ENCODE assay signal across 10 cellular contexts in genomic region chr19:43474487-43474886, GRCh38. TPM values are rescaled to one million over a fixed set of nuclear protein-coding genes. Genes with fewer than 3 reads are reported as not detected.
DNase-seq lines count a peak whose midpoint lies in the region; ATAC-seq and TF ChIP-seq lines count a peak whose summit lies in the region.
"Had no signal": no experiment of that assay in that cellular context is flagged by ENCODE, and none has a peak within 500 bp of the region (broad histone marks: within the 10 kb centered on the region; RNA-seq: fewer than 3 reads in every experiment).

No MANE protein-coding gene starts in this region.

- TF ChIP-seq POLR2A in heart left ventricle (IDR thresholded peaks at IDR 0.05) (no peak), upper lobe of left lung (IDR thresholded peaks at IDR 0.05) (no peak)

- H3K4me3 ChIP-seq in heart left ventricle (peak overlapping the region in 9 of 12 donors; percentile 39 to 58 (median 50)), upper lobe of left lung (peak overlapping the region in 3 of 4 donors; percentile 34 to 54 (median 39))

- H3K4me1 ChIP-seq in heart left ventricle (peaks cover 0 to 19% (median 11%) of the 10 kb centered on the region in 12 donors), upper lobe of left lung (peaks cover 4 to 13% (median 10%) of the 10 kb centered on the region in 4 donors)

- intact Hi-C loops in heart left ventricle (cut with DNase I), result no loop called here
- intact Hi-C loops in Right ventricle myocardium superior (cut with DNase I), result no loop called here

- H3K27me3 Mint-ChIP-seq in naive B cell, result no peaks in the 10 kb centered on the region
- H3K27me3 Mint-ChIP-seq: activated naive CD4-positive, alpha-beta T cell treated with anti-CD3 and anti-CD28 coated beads, Interleukin-2, amount 10 ng/mL, durations not matched to agents 7 days and 5 days had no signal

- peak overlapping the region; percentile 39 to 92 (median 85) for H3K4me3 Mint-ChIP-seq in naive B cell

- H3K27me3 ChIP-seq in heart left ventricle (no peaks in the 10 kb centered on the region), upper lobe of left lung (no peaks in the 10 kb centered on the region)

- H3K27ac ChIP-seq in heart left ventricle (peak overlapping the region in 11 of 12 donors; percentile 52 to 89 (median 77)), cingulate gyrus (ENCODE audit: low read depth, low read length) (peak overlapping the region; percentile 32), upper lobe of left lung (peak overlapping the region; percentile 67 to 86 (median 80))

- TF ChIP-seq CTCF in heart left ventricle (IDR thresholded peaks at IDR 0.05), result no peak
- no peak for TF ChIP-seq CTCF in upper lobe of left lung (IDR thresholded peaks at IDR 0.05)

- WGBS in heart left ventricle, 4 donors, result 71 to 81% (median 72%) methylated on average over 4 of the region's 4 CpGs
- WGBS in upper lobe of left lung, 2 donors, result 70 to 78% methylated on average over 4 of the region's 4 CpGs

- H3K36me3 ChIP-seq in heart left ventricle, result peaks cover 0 to 9% (median 0%) of the 10 kb centered on the region in 9 donors
- no peaks in the 10 kb centered on the region for H3K36me3 ChIP-seq in upper lobe of left lung

- H3K27ac Mint-ChIP-seq in naive B cell, result peak overlapping the region in 5 of 6 donors; percentile 88 to 100 (median 97)

- ATAC-seq in heart left ventricle (no peak), Right ventricle myocardium superior (ENCODE audit: poor library complexity) (no peak), naive B cell (ENCODE audit: low read depth in 2 of 2) (no peak), upper lobe of left lung (ENCODE audit: low FRiP score in 2 of 2) (no peak), HG03139 (IDR thresholded peaks at IDR 0.05; ENCODE audit: unreplicated experiment) (no peak), GM18861 (IDR thresholded peaks at IDR 0.05; ENCODE audit: unreplicated experiment) (no peak)

- H3K9me3 Mint-ChIP-seq in naive B cell, result peaks cover 0 to 2% (median 0%) of the 10 kb centered on the region in 7 donors
- H3K9me3 Mint-ChIP-seq: activated naive CD4-positive, alpha-beta T cell treated with anti-CD3 and anti-CD28 coated beads, Interleukin-2, amount 10 ng/mL, durations not matched to agents 7 days and 5 days; nephron progenitor cell had no signal

- peaks cover 8 to 14% (median 14%) of the 10 kb centered on the region in 3 donors for H3K4me1 Mint-ChIP-seq in naive B cell

- DNase-seq in heart left ventricle (no peak), Right ventricle myocardium superior (no peak), naive B cell (no peak), upper lobe of left lung (no peak), foreskin melanocyte (no peak)

- no peak for TF ChIP-seq EP300 in upper lobe of left lung (IDR thresholded peaks at IDR 0.05)

- H3K9me3 ChIP-seq in heart left ventricle (no peaks in the 10 kb centered on the region), upper lobe of left lung (no peaks in the 10 kb centered on the region)

- peaks cover 0 to 8% of the 10 kb centered on the region in 2 donors for H3K36me3 Mint-ChIP-seq in naive B cell

RNA-seq across cellular contexts. Expression of gene LYPD3, which starts 9.1 kb away (rescaled TPM):
- total RNA-seq in heart left ventricle (under 1 TPM in 5 of 9 donors, not detected in 4; 0.21 to 0.77 (median 0.37) TPM), Right ventricle myocardium superior (0.16 TPM), upper lobe of left lung (10 to 100 TPM in 1 of 6 donors, under 1 TPM in 4, not detected in 1; 0.29 to 13.6 (median 0.39) TPM)
- polyA plus RNA-seq in heart left ventricle (under 1 TPM; 0.08 to 0.46 TPM), naive B cell (ENCODE audit: low read depth in 6 of 6) (under 1 TPM in 4 of 6 donors, not detected in 2; 0.24 to 0.90 (median 0.45) TPM)

RNA-seq across cellular contexts. Expression of gene PHLDB3, which starts 30.1 kb away (rescaled TPM):
- total RNA-seq in heart left ventricle (10 to 100 TPM in 1 of 9 donors, 1 to 10 TPM in 8; 2.4 to 11.6 (median 6.4) TPM), Right ventricle myocardium superior (6.2 TPM), upper lobe of left lung (10 to 100 TPM in 4 of 6 donors, 1 to 10 TPM in 2; 1.8 to 22.6 (median 13.8) TPM)
- polyA plus RNA-seq in heart left ventricle (1 to 10 TPM; 4.3 to 5.7 TPM), naive B cell (ENCODE audit: low read depth in 6 of 6) (1 to 10 TPM in 5 of 6 donors, under 1 TPM in 1; 0.26 to 4.2 (median 2.5) TPM)

RNA-seq across cellular contexts. Expression of gene ETHE1, which starts 52.5 kb away (rescaled TPM):
- total RNA-seq in heart left ventricle (10 to 100 TPM in 8 of 9 donors, 1 to 10 TPM in 1; 9.0 to 27.6 (median 14.2) TPM), Right ventricle myocardium superior (14.7 TPM), upper lobe of left lung (10 to 100 TPM; 27.4 to 69.2 (median 41.4) TPM)
- polyA plus RNA-seq in heart left ventricle (10 to 100 TPM in 1 of 2 donors, 1 to 10 TPM in 1; 6.0 to 21.2 TPM), naive B cell (ENCODE audit: low read depth in 6 of 6) (10 to 100 TPM; 15.5 to 30.7 (median 24.0) TPM)

RNA-seq across cellular contexts. Expression of gene ZNF575, which starts 58.5 kb away (rescaled TPM):
- total RNA-seq in heart left ventricle (1 to 10 TPM in 5 of 9 donors, under 1 TPM in 2, not detected in 2; 0.58 to 1.9 (median 1.3) TPM), Right ventricle myocardium superior (1.5 TPM), upper lobe of left lung (1 to 10 TPM in 4 of 6 donors, under 1 TPM in 1, not detected in 1; 0.76 to 4.4 (median 2.7) TPM)
- polyA plus RNA-seq in heart left ventricle (under 1 TPM; 0.38 to 0.65 TPM), naive B cell (ENCODE audit: low read depth in 6 of 6) (1 to 10 TPM in 4 of 6 donors, under 1 TPM in 2; 0.39 to 2.2 (median 1.6) TPM)

RNA-seq across cellular contexts. Expression of gene TEX101, which starts 59.8 kb away (rescaled TPM):
- total RNA-seq in heart left ventricle (not detected), Right ventricle myocardium superior (not detected), upper lobe of left lung (not detected)
- polyA plus RNA-seq in heart left ventricle (not detected), naive B cell (ENCODE audit: low read depth in 6 of 6) (not detected)
